Comparison of ENCODE assay signal across 9 cellular contexts in the genomic region with DNA sequence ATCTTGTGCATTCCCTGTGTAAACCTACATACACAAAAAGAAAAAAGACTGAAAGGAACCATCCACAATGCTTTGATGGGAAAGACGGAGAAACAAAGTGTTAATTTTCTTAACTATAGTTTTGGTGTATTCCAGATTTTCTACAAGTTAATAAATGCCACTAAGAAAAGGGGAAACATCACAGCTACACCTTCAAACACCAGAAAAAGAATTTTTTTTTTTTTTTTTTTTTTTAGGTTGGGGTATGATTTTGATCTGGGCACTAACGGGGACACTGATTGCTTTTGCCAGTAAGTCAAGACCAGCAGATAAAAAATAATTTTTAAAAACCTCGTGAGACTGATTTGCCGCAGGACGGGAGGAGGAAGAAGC. TPM values are rescaled to one million over a fixed set of nuclear protein-coding genes. Genes with fewer than 3 reads are reported as not detected.
DNase-seq lines count a peak whose midpoint lies in the region; TF ChIP-seq lines count a peak whose summit lies in the region.
"Had no signal": no experiment of that assay in that cellular context is flagged by ENCODE, and none has a peak within 500 bp of the region (broad histone marks: within the 10 kb centered on the region; RNA-seq: fewer than 3 reads in every experiment).

No MANE protein-coding gene starts in this region.

- H3K9me3 ChIP-seq in MG63 = no peaks in the 10 kb centered on the region
- H3K9me3 ChIP-seq in ectodermal cell (ENCODE audit: control insufficient read depth, low read length) = no peaks in the 10 kb centered on the region

- DNase-seq in MG63 (no peak), neural crest cell (ENCODE audit: low read depth, low spot score) (no peak), NCI-H82 (lab: John Stamatoyannopoulos, UW) (no peak), GF-D8 (lab: John Stamatoyannopoulos, UW) (no peak), NCI-H187 (lab: John Stamatoyannopoulos, UW) (no peak)
- no peak for DNase-seq in stimulated activated CD4-positive, alpha-beta T cell treated with anti-CD3 and anti-CD28 coated beads, Interleukin-2, amount 100 ng/mL, for 48 hours

- WGBS in ectodermal cell, 2 experiments = 5 to 7% methylated on average over 4 of the region's 5 CpGs

- peaks cover 25% of the 10 kb centered on the region for H3K36me3 ChIP-seq in MG63
- peaks cover 10% of the 10 kb centered on the region for H3K36me3 ChIP-seq in ectodermal cell (ENCODE audit: control insufficient read depth, insufficient read depth, low read length)

- TF ChIP-seq CTCF in C4-2B (conservative IDR thresholded peaks at IDR 0.05) (no peak), neural crest cell (conservative IDR thresholded peaks at IDR 0.05) (no peak)

- peak overlapping the region; percentile 98 for H3K27ac Mint-ChIP-seq in neural crest cell (ENCODE audit: unreplicated experiment)

- H3K4me3 Mint-ChIP-seq in neural crest cell = peak overlapping the region; percentile 96

- no peaks in the 10 kb centered on the region for H3K4me1 ChIP-seq in ectodermal cell (ENCODE audit: control insufficient read depth, insufficient read depth, low read length)

- peak overlapping the region; percentile 96 for H3K4me3 ChIP-seq in MG63
- peak overlapping the region; percentile 74 for H3K4me3 ChIP-seq in ectodermal cell (ENCODE audit: insufficient read depth, low read depth, low read length)

- H3K27me3 Mint-ChIP-seq in neural crest cell (ENCODE audit: low read depth) = no peaks in the 10 kb centered on the region

- H3K9me3 Mint-ChIP-seq in neural crest cell = no peaks in the 10 kb centered on the region

- H3K27me3 ChIP-seq in MG63 (no peaks in the 10 kb centered on the region), ectodermal cell (ENCODE audit: control insufficient read depth, insufficient read depth, low read length, poor library complexity, severe bottlenecking) (no peaks in the 10 kb centered on the region)

- peaks cover 24% of the 10 kb centered on the region for H3K4me1 Mint-ChIP-seq in neural crest cell

- H3K27ac ChIP-seq in C4-2B (peak overlapping the region; percentile 81), ectodermal cell (ENCODE audit: insufficient read depth, low read depth, low read length, poor library complexity, severe bottlenecking) (no peak overlapping the region)

- peaks cover 2% of the 10 kb centered on the region for H3K36me3 Mint-ChIP-seq in neural crest cell (ENCODE audit: low read depth)

RNA-seq across cellular contexts. Expression of gene THG1L, which starts 0.3 kb away (rescaled TPM):
- 27.2 and 36.2 TPM in 2 replicates for total RNA-seq in MG63 (2014; rRNA removed; shearing (Covaris generic); ENCODE audit: low replicate concordance)
- 17.6 TPM for polyA plus RNA-seq in ectodermal cell (2013, experiment 1 of 4)
- 16.7 TPM for polyA plus RNA-seq in ectodermal cell (2013, experiment 2 of 4)
- polyA plus RNA-seq in ectodermal cell (2013, experiment 3 of 4) = 15.7 TPM
- polyA plus RNA-seq in ectodermal cell (2013, experiment 4 of 4) = 16.3 TPM
- total RNA-seq in neural crest cell = 19.5 and 20.1 TPM in 2 replicates

RNA-seq across cellular contexts. Expression of gene LSM11, which starts 12.6 kb away (rescaled TPM):
- 3.9 and 4.3 TPM in 2 replicates for total RNA-seq in MG63 (2014; rRNA removed; shearing (Covaris generic); ENCODE audit: low replicate concordance)
- polyA plus RNA-seq in ectodermal cell (2013, experiment 1 of 4) = 7.9 TPM
- 6.9 TPM for polyA plus RNA-seq in ectodermal cell (2013, experiment 2 of 4)
- 6.6 TPM for polyA plus RNA-seq in ectodermal cell (2013, experiment 3 of 4)
- 6.8 TPM for polyA plus RNA-seq in ectodermal cell (2013, experiment 4 of 4)
- total RNA-seq in neural crest cell = 10.4 and 11.3 TPM in 2 replicates

RNA-seq across cellular contexts. Expression of gene C5orf52, which starts 59.6 kb away (rescaled TPM):
- total RNA-seq in MG63 (2014; rRNA removed; shearing (Covaris generic); ENCODE audit: low replicate concordance) = not detected in 2 replicates
- polyA plus RNA-seq in ectodermal cell (2013, experiment 1 of 4) = not detected
- not detected for polyA plus RNA-seq in ectodermal cell (2013, experiment 2 of 4)
- not detected for polyA plus RNA-seq in ectodermal cell (2013, experiment 3 of 4)
- polyA plus RNA-seq in ectodermal cell (2013, experiment 4 of 4) = not detected
- total RNA-seq in neural crest cell = not detected in 2 replicates
- total RNA-seq: myocyte had no signal
